ENCODE assay signal across 2 cellular contexts in genomic region chr6:167474725-167475124, GRCh38.
TF ChIP-seq lines count a peak whose summit lies in the region.

No MANE protein-coding gene starts in this region.

TF ChIP-seq in H1, 55 proteins besides CTCF, POLR2A, EP300 and RAD21:
- TF ChIP-seq MAFK (IDR thresholded peaks at IDR 0.05; ENCODE audit: low read depth, low read length), result no peak
- no peak for TF ChIP-seq SP1 (IDR thresholded peaks at IDR 0.05; ENCODE audit: low read depth, low read length)
- no peak for TF ChIP-seq BACH1 (IDR thresholded peaks at IDR 0.05; ENCODE audit: low read length)
- TF ChIP-seq CTBP2 (IDR thresholded peaks at IDR 0.05; ENCODE audit: borderline replicate concordance, insufficient read depth, insufficient read length, low read length), result no peak
- no peak for TF ChIP-seq TEAD4 (IDR thresholded peaks at IDR 0.05; ENCODE audit: low read depth, low read length)
- TF ChIP-seq TAF7 (optimal IDR thresholded peaks at IDR 0.05; ENCODE audit: borderline replicate concordance, low read depth, low read length), result no peak
- TF ChIP-seq SP4 (IDR thresholded peaks at IDR 0.05; ENCODE audit: low read length), result no peak
- no peak for TF ChIP-seq POLR2AphosphoS5 (IDR thresholded peaks at IDR 0.05; ENCODE audit: low read depth, low read length)
- TF ChIP-seq NANOG (IDR thresholded peaks at IDR 0.05; ENCODE audit: insufficient read depth, low read depth, low read length, poor library complexity, severe bottlenecking), result no peak
- TF ChIP-seq CREB1 (IDR thresholded peaks at IDR 0.05), result no peak
- no peak for TF ChIP-seq GTF2F1 (IDR thresholded peaks at IDR 0.05; ENCODE audit: borderline replicate concordance, low read depth, low read length)
- no peak for TF ChIP-seq CHD2 (IDR thresholded peaks at IDR 0.05; ENCODE audit: low read length)
- TF ChIP-seq ZNF274 (IDR thresholded peaks at IDR 0.05; ENCODE audit: borderline replicate concordance, extremely low read depth, low read length), result no peak
- no peak for TF ChIP-seq FOSL1 (IDR thresholded peaks at IDR 0.05; ENCODE audit: insufficient read depth, low read depth, low read length)
- TF ChIP-seq MAX (IDR thresholded peaks at IDR 0.05), result no peak
- TF ChIP-seq CEBPB (IDR thresholded peaks at IDR 0.05; ENCODE audit: low read depth, low read length), result no peak
- TF ChIP-seq EZH2 (IDR thresholded peaks at IDR 0.05; ENCODE audit: low read depth, low read length, severe bottlenecking), result no peak

TF ChIP-seq in HepG2, 621 proteins besides CTCF, POLR2A, EP300 and RAD21:
- 0 out of 2 replicates have a peak, but pooled peaks have one; percentile 13 for TF ChIP-seq SALL1 (CRISPR knock-in tag; IDR thresholded peaks at IDR 0.05)
- TF ChIP-seq HIVEP1 (CRISPR knock-in tag; IDR thresholded peaks at IDR 0.05), result 0 out of 2 replicates have a peak, but pooled peaks have one; percentile 26
- TF ChIP-seq HIC2 (CRISPR knock-in tag; IDR thresholded peaks at IDR 0.05; ENCODE audit: low read depth), result 0 out of 2 replicates have a peak, but pooled peaks have one; percentile 23
- peak; percentile 61 for TF ChIP-seq STAG1 (CRISPR knock-in tag; IDR thresholded peaks at IDR 0.05)
- TF ChIP-seq ZNF687 (CRISPR knock-in tag; IDR thresholded peaks at IDR 0.05), result 0 out of 2 replicates have a peak, but pooled peaks have one; percentile 28
- TF ChIP-seq ZNF749 (CRISPR knock-in tag; IDR thresholded peaks at IDR 0.05; ENCODE audit: borderline replicate concordance), result no peak
- no peak for TF ChIP-seq ZBTB26 (CRISPR knock-in tag; IDR thresholded peaks at IDR 0.05; ENCODE audit: borderline replicate concordance)
